In genomic region chr7:44215531-44215930, GRCh38 we compare ENCODE assay signal across 21 cellular contexts. TPM values are rescaled to one million over a fixed set of nuclear protein-coding genes. Genes with fewer than 3 reads are reported as not detected.
DNase-seq lines count a peak whose midpoint lies in the region; ATAC-seq, FAIRE-seq and TF ChIP-seq lines count a peak whose summit lies in the region.
"Had no signal": no experiment of that assay in that cellular context is flagged by ENCODE, and none has a peak within 500 bp of the region (broad histone marks: within the 10 kb centered on the region; RNA-seq: fewer than 3 reads in every experiment).

No MANE protein-coding gene starts in this region.

- FAIRE-seq in HepG2 (lab: Jason Lieb, UNC) (no peak), GM12892 (lab: Jason Lieb, UNC) (no peak)

- H3K27ac ChIP-seq in HepG2 (ENCODE audit: extremely low read length, insufficient read depth, low read length): no peak overlapping the region
- no peak overlapping the region for H3K27ac ChIP-seq in right lobe of liver
- H3K27ac ChIP-seq: esophagus squamous epithelium, prostate gland, skin epidermis had no signal

- H3K36me3 ChIP-seq in HepG2 (replicated peaks in 1 of 2; ENCODE audit: control insufficient read depth in 1 of 2, insufficient read depth in 2 of 2, low read length in 2 of 2): peaks cover 3 to 21% of the 10 kb centered on the region in 2 experiments; a peak in 4 of 5 replicates
- peaks cover 0 to 21% (median 10%) of the 10 kb centered on the region in 4 donors for H3K36me3 ChIP-seq in right lobe of liver
- H3K36me3 ChIP-seq: prostate gland had no signal

- CTCF ChIA-PET in HepG2 (lab: Yijun Ruan, JAX; ENCODE audit: low intra/inter-chr PET ratio, low total read pairs): no interaction called here

- intact Hi-C loops in HepG2 (cut with micrococcal nuclease; ENCODE audit: unreplicated experiment) (no loop called here), right lobe of liver (cut with DNase I) (no loop called here)

- TF ChIP-seq RAD21 in HepG2 (CRISPR knock-in tag; IDR thresholded peaks at IDR 0.05): no peak

- H3K4me2 ChIP-seq in HepG2 (ENCODE audit: low read depth, low read length): no peak overlapping the region

- POLR2A ChIA-PET in HepG2 (lab: Yijun Ruan, JAX): no interaction called here

- ATAC-seq in HepG2 (no peak), right lobe of liver (no peak)
- ATAC-seq: CD8-positive, alpha-beta T cell had no signal

- H3K9me3 Mint-ChIP-seq in glutamatergic neuron (ENCODE audit: unreplicated experiment): peaks cover 14% of the 10 kb centered on the region
- H3K9me3 Mint-ChIP-seq: CD8-positive, alpha-beta T cell; nephron had no signal

- H2AFZ ChIP-seq in HepG2 (ENCODE audit: low read length): no peak overlapping the region

- TF ChIP-seq CTCF in HepG2 (CRISPR knock-in tag; IDR thresholded peaks at IDR 0.05) (no peak), right lobe of liver (IDR thresholded peaks at IDR 0.05) (no peak), glutamatergic neuron (IDR thresholded peaks at IDR 0.05; ENCODE audit: partially characterized antibody, unreplicated experiment) (no peak), GM13976 (IDR thresholded peaks at IDR 0.05; ENCODE audit: borderline replicate concordance, control extremely low read depth, extremely low read depth, insufficient read depth, missing control alignments) (no peak)

- BruUV-seq in HepG2 (replicated peaks; lab: Mats Ljungman, UMichigan): no TSS peak

- in situ Hi-C loops in HepG2 (cut with HindIII; ENCODE audit: extremely low pct_ligation_motif_present, low pct_unique_long_range_greater_than_20kb): no loop called here
- in situ Hi-C loops in GM13976 (cut with MboI; ENCODE audit: low sequenced_read_pairs, unreplicated experiment): no loop called here

- peaks cover 1 to 3% of the 10 kb centered on the region in 2 experiments; a peak in 1 of 5 replicates for H3K27me3 ChIP-seq in HepG2 (ENCODE audit: control insufficient read depth in 1 of 2, insufficient read depth in 2 of 2, low read length in 2 of 2)
- no peaks in the 10 kb centered on the region for H3K27me3 ChIP-seq in right lobe of liver

- no peak for TF ChIP-seq POLR2A in HepG2 (IDR thresholded peaks at IDR 0.05; ENCODE audit: insufficient read depth in 1 of 2, low read depth in 2 of 2, low read length in 2 of 2)
- no peak for TF ChIP-seq POLR2A in right lobe of liver (IDR thresholded peaks at IDR 0.05)
- TF ChIP-seq POLR2A in GM12892 (IDR thresholded peaks at IDR 0.05; ENCODE audit: low read depth, low read length): no peak

- H3K27ac Mint-ChIP-seq in glutamatergic neuron (ENCODE audit: unreplicated experiment): peak overlapping the region; percentile 28
- H3K27ac Mint-ChIP-seq: CD8-positive, alpha-beta T cell had no signal

- no peak overlapping the region for H3K9ac ChIP-seq in HepG2 (ENCODE audit: insufficient read depth, low read depth, low read length)

- DNase-seq in HepG2 (ENCODE audit: low spot score) (no peak), right lobe of liver (no peak), NCI-H345 (lab: John Stamatoyannopoulos, UW) (peak; percentile 69), glutamatergic neuron (no peak), GM12892 (ENCODE audit: insufficient read length) (no peak), GM13976 (ENCODE audit: low spot score) (no peak), HuH-7.5 (ENCODE audit: low spot score) (no peak)
- no peak for DNase-seq in stimulated activated CD4-positive, alpha-beta T cell treated with anti-CD3 and anti-CD28 coated beads, Interleukin-12 subunit alpha, Interleukin-12 subunit beta, amount 100 ng/mL, for 4 hours
- DNase-seq: activated CD4-positive, alpha-beta T cell treated with anti-CD3 and anti-CD28 coated beads, Interleukin-2, amount 50 U/mL, for 1 hour; anterior cingulate cortex; CD8-positive, alpha-beta T cell; effector CD8-positive, alpha-beta T cell; esophagus squamous epithelium; Kasumi-1; NCI-H446 treated with DMSO at 0.1 percent for 48 hours; SHP77; stimulated activated CD4-positive, alpha-beta T cell treated with anti-CD3 and anti-CD28 coated beads, Interleukin-4, amount 100 ng/mL, for 24 hours had no signal

- peaks cover 8% of the 10 kb centered on the region for H3K27me3 Mint-ChIP-seq in glutamatergic neuron (ENCODE audit: unreplicated experiment)

- no peak overlapping the region for H3K4me3 Mint-ChIP-seq in glutamatergic neuron (ENCODE audit: unreplicated experiment)
- H3K4me3 Mint-ChIP-seq: CD8-positive, alpha-beta T cell; nephron had no signal

- H3K4me1 Mint-ChIP-seq in glutamatergic neuron (ENCODE audit: low read depth, unreplicated experiment): peaks cover 18% of the 10 kb centered on the region

- H4K20me1 ChIP-seq in HepG2 (ENCODE audit: insufficient read depth, low read length): no peaks in the 10 kb centered on the region

- no CpG with 5 or more reads among the region's 7 CpGs for WGBS in HepG2 (ENCODE audit: low lambda C conversion rate)
- WGBS in right lobe of liver (ENCODE audit: insufficient coverage, low coverage, low lambda C conversion rate, missing lambda C conversion rate): no CpG with 5 or more reads among the region's 7 CpGs

- H3K9me3 ChIP-seq in HepG2 (ENCODE audit: low read length) (no peaks in the 10 kb centered on the region), right lobe of liver (no peaks in the 10 kb centered on the region)
- H3K9me3 ChIP-seq: esophagus squamous epithelium, prostate gland had no signal

- no peaks in the 10 kb centered on the region for H3K36me3 Mint-ChIP-seq in glutamatergic neuron (ENCODE audit: unreplicated experiment)

- H3K4me3 ChIP-seq in HepG2 (replicated peaks in 1 of 3; ENCODE audit: insufficient read depth in 1 of 3, low read depth in 2 of 3, low read length in 3 of 3) (no peak overlapping the region), right lobe of liver (no peak overlapping the region)
- H3K4me3 ChIP-seq: esophagus squamous epithelium, prostate gland, skin epidermis had no signal

- H3K79me2 ChIP-seq in HepG2 (ENCODE audit: insufficient read depth, low read length): no peaks in the 10 kb centered on the region

- H3K4me1 ChIP-seq in HepG2 (ENCODE audit: insufficient read depth, low read length) (peaks cover 26% of the 10 kb centered on the region), right lobe of liver (no peaks in the 10 kb centered on the region)
- H3K4me1 ChIP-seq: prostate gland had no signal

- TF ChIP-seq EP300 in HepG2 (IDR thresholded peaks at IDR 0.05; ENCODE audit: low read depth in 2 of 2, low read length in 2 of 2) (no peak), HepG2 (CRISPR knock-in tag; IDR thresholded peaks at IDR 0.05; ENCODE audit: borderline replicate concordance) (no peak)

RNA-seq across cellular contexts. Expression of gene YKT6, which starts 14.8 kb away (rescaled TPM):
- total RNA-seq in HepG2 (2016; rRNA removed; fragmentation: Illumina TruSeq; extraction: Trizol) (52.2 and 59.0 TPM in 2 replicates), right lobe of liver (10 to 100 TPM; 15.0 to 23.8 (median 19.2) TPM), glutamatergic neuron (ENCODE audit: unreplicated experiment) (178 TPM)
- 32.5 and 39.5 TPM in 2 replicates for total RNA-seq in HepG2 (2016; cell fraction: cytosol; rRNA removed; fragmentation: Illumina TruSeq; extraction: Trizol; ENCODE audit: low read depth)
- total RNA-seq in HepG2 (2016; cell fraction: insoluble cytoplasmic fraction; rRNA removed; fragmentation: Illumina TruSeq; extraction: Trizol): 50.3 and 53.4 TPM in 2 replicates
- total RNA-seq in HepG2 (2016; cell fraction: membrane; rRNA removed; fragmentation: Illumina TruSeq; extraction: Trizol): 72.2 and 82.9 TPM in 2 replicates
- 29.8 and 32.8 TPM in 2 replicates for total RNA-seq in HepG2 (2016; cell fraction: nucleus; rRNA removed; fragmentation: Illumina TruSeq; extraction: Trizol)
- polyA plus RNA-seq in HepG2 (2011; rRNA removed): 60.3 and 65.6 TPM in 2 replicates
- 59.3 and 64.4 TPM in 2 replicates for polyA plus RNA-seq in HepG2 (2011; cell fraction: cytosol; rRNA removed)
- 71.8 and 75.7 TPM in 2 replicates for polyA plus RNA-seq in HepG2 (2011; cell fraction: nucleus; rRNA removed)
- polyA plus RNA-seq in HepG2 (2012): 36.1 and 46.4 TPM in 2 replicates
- 51.9 and 71.1 TPM in 2 replicates for polyA plus RNA-seq in HepG2 (2016; cell fraction: cytosol; fragmentation: Illumina TruSeq; extraction: Trizol; ENCODE audit: low read depth)
- 67.7 and 77.1 TPM in 2 replicates for polyA plus RNA-seq in HepG2 (2016; cell fraction: insoluble cytoplasmic fraction; fragmentation: Illumina TruSeq; extraction: Trizol; ENCODE audit: low read depth)
- polyA plus RNA-seq in HepG2 (2016; cell fraction: membrane; fragmentation: Illumina TruSeq; extraction: Trizol; ENCODE audit: low read depth): 72.0 and 86.2 TPM in 2 replicates
- 65.4 and 71.2 TPM in 2 replicates for polyA plus RNA-seq in HepG2 (2016; cell fraction: nucleus; fragmentation: Illumina TruSeq; extraction: Trizol; ENCODE audit: insufficient read depth, low read depth)
- polyA minus RNA-seq in HepG2 (2011; rRNA and poly(A)+ RNA removed; ENCODE audit: low replicate concordance): 55.8 and 105 TPM in 2 replicates
- 19.1 and 20.7 TPM in 2 replicates for polyA minus RNA-seq in HepG2 (2011; cell fraction: cytosol; rRNA and poly(A)+ RNA removed)
- 38.1 and 44.4 TPM in 2 replicates for polyA minus RNA-seq in HepG2 (2011; cell fraction: nucleus; rRNA and poly(A)+ RNA removed)
- polyA plus RNA-seq in GM12892 (2012; ENCODE audit: missing spikeins): 37.2 TPM

RNA-seq across cellular contexts. Expression of gene GCK, which starts 26.3 kb away (rescaled TPM):
- total RNA-seq in HepG2 (2016; rRNA removed; fragmentation: Illumina TruSeq; extraction: Trizol) (not detected in 2 replicates), right lobe of liver (1 to 10 TPM in 4 of 6 experiments, under 1 TPM in 2; 0.50 to 5.9 (median 2.0) TPM), glutamatergic neuron (ENCODE audit: unreplicated experiment) (43.9 TPM)
- total RNA-seq in HepG2 (2016; cell fraction: cytosol; rRNA removed; fragmentation: Illumina TruSeq; extraction: Trizol; ENCODE audit: low read depth): not detected in 2 replicates
- not detected in 2 replicates for total RNA-seq in HepG2 (2016; cell fraction: insoluble cytoplasmic fraction; rRNA removed; fragmentation: Illumina TruSeq; extraction: Trizol)
- total RNA-seq in HepG2 (2016; cell fraction: membrane; rRNA removed; fragmentation: Illumina TruSeq; extraction: Trizol): not detected in 2 replicates
- total RNA-seq in HepG2 (2016; cell fraction: nucleus; rRNA removed; fragmentation: Illumina TruSeq; extraction: Trizol): not detected in 2 replicates
- polyA plus RNA-seq in HepG2 (2011; rRNA removed): not detected in 2 replicates
- not detected in 2 replicates for polyA plus RNA-seq in HepG2 (2011; cell fraction: cytosol; rRNA removed)
- not detected in 2 replicates for polyA plus RNA-seq in HepG2 (2011; cell fraction: nucleus; rRNA removed)
- polyA plus RNA-seq in HepG2 (2012): 0.55 TPM in 1 of 2 replicates, not detected in the other
- polyA plus RNA-seq in HepG2 (2016; cell fraction: cytosol; fragmentation: Illumina TruSeq; extraction: Trizol; ENCODE audit: low read depth): not detected in 2 replicates
- not detected in 2 replicates for polyA plus RNA-seq in HepG2 (2016; cell fraction: insoluble cytoplasmic fraction; fragmentation: Illumina TruSeq; extraction: Trizol; ENCODE audit: low read depth)
- not detected in 2 replicates for polyA plus RNA-seq in HepG2 (2016; cell fraction: membrane; fragmentation: Illumina TruSeq; extraction: Trizol; ENCODE audit: low read depth)
- not detected in 2 replicates for polyA plus RNA-seq in HepG2 (2016; cell fraction: nucleus; fragmentation: Illumina TruSeq; extraction: Trizol; ENCODE audit: insufficient read depth, low read depth)
- polyA minus RNA-seq in HepG2 (2011; rRNA and poly(A)+ RNA removed; ENCODE audit: low replicate concordance): not detected in 2 replicates
- polyA minus RNA-seq in HepG2 (2011; cell fraction: cytosol; rRNA and poly(A)+ RNA removed): not detected in 2 replicates
- polyA minus RNA-seq in HepG2 (2011; cell fraction: nucleus; rRNA and poly(A)+ RNA removed): not detected in 2 replicates
- polyA plus RNA-seq in GM12892 (2012; ENCODE audit: missing spikeins): 0.83 TPM
- total RNA-seq: HT-29 had no signal
